ENCODE assay signal across 1 cellular context in genomic region chr13:27634231-27634630, GRCh38.
TF ChIP-seq lines count a peak whose summit lies in the region.

No MANE protein-coding gene starts in this region.

TF ChIP-seq in WTC11, 78 proteins besides CTCF, POLR2A, EP300 and RAD21 (continued from another document):
- TF ChIP-seq, protein P1, sequence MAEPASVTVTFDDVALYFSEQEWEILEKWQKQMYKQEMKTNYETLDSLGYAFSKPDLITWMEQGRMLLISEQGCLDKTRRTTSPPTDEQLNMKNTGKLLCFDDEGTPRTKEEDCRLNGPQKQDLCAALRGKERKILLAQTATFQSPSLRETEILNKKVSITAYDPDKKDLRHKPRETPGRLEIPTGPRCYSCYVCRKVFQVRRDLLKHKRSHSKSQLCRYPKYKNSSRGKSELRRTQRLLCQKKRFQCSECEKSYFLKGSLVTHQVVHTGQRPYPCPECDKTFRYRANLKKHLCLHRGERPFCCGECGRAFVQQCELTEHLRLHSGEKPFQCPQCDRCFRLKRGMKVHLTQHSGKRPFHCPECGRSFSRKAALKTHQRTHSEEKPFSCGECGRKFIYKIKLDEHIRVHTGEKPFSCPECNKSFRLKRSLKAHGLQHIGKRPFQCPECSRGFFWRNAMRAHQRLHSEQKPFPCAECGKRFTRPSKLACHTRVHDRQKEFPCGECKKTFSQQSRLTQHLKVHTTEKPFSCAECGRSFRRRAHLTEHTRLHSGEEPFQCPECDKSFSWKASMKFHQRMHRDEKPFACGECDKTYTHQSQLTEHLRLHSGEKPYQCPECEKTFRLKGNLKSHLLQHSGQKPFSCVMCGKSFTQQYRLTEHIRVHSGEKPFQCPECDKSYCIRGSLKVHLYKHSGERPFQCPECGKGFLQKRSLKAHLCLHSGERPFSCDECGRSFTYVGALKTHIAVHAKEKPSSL (CRISPR knock-in tag; conservative IDR thresholded peaks at IDR 0.05): no peak
- no peak for TF ChIP-seq ZNF512 (CRISPR knock-in tag; IDR thresholded peaks at IDR 0.05; ENCODE audit: borderline replicate concordance)
- TF ChIP-seq RORB (CRISPR knock-in tag; IDR thresholded peaks at IDR 0.05): no peak
- TF ChIP-seq OVOL2 (CRISPR knock-in tag; IDR thresholded peaks at IDR 0.05; ENCODE audit: borderline replicate concordance): no peak
- no peak for TF ChIP-seq HMGA2 (CRISPR knock-in tag; IDR thresholded peaks at IDR 0.05)
- TF ChIP-seq RELA (CRISPR knock-in tag; IDR thresholded peaks at IDR 0.05; ENCODE audit: borderline replicate concordance): no peak
- no peak for TF ChIP-seq USF1 (CRISPR knock-in tag; IDR thresholded peaks at IDR 0.05)
- TF ChIP-seq E2F5 (CRISPR knock-in tag; IDR thresholded peaks at IDR 0.05): no peak
- no peak for TF ChIP-seq ZNF219 (CRISPR knock-in tag; IDR thresholded peaks at IDR 0.05; ENCODE audit: borderline replicate concordance)
- no peak for TF ChIP-seq ZNF263 (CRISPR knock-in tag; IDR thresholded peaks at IDR 0.05; ENCODE audit: low read depth)
- no peak for TF ChIP-seq KAT7 (CRISPR knock-in tag; IDR thresholded peaks at IDR 0.05; ENCODE audit: borderline replicate concordance)
- TF ChIP-seq, protein P2, sequence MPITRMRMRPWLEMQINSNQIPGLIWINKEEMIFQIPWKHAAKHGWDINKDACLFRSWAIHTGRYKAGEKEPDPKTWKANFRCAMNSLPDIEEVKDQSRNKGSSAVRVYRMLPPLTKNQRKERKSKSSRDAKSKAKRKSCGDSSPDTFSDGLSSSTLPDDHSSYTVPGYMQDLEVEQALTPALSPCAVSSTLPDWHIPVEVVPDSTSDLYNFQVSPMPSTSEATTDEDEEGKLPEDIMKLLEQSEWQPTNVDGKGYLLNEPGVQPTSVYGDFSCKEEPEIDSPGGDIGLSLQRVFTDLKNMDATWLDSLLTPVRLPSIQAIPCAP (CRISPR knock-in tag; IDR thresholded peaks at IDR 0.05): no peak
- TF ChIP-seq IRF2 (CRISPR knock-in tag; IDR thresholded peaks at IDR 0.05; ENCODE audit: borderline replicate concordance, low read depth): no peak
